1 cellular context compared by ENCODE assay signal in the genomic region with DNA sequence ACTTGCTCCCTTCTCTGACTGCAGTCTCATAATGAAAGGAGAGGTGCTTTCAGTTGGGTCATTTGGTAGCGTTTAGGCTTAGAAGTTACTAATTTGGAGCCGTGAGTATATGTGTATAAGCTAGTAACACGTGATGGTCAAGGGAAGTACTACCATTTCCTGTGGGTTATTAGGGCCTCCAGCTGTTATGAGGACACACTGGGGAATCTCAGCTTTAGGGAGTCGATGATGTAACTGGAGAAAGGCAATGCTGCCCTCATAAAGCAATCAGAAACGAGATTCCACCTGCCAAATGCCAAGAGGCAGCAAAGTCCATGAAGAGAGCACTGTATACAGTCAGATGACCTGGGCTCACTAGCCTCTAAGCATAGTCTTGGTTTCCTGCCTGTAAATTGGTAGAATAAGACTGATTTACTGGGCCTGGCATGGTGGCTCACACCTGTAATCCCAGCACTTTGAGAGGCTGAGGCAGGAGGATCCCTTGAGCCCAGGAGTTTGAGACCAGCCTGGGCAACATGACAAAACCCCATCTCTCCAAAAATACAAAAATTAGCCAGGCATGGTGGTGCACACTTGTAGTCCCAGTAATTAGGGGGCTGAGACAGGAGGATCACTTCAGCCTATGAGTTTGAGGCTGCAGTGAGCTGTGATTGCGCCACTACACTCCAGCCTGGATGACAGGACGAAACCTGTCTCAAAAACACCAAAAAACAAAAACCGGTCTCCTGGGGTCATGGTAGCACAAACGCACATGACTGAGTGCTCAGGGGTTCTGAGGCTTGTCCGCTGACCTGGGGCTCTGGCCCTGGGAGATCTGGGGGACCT.
TF ChIP-seq lines count a peak whose summit lies in the region.

No MANE protein-coding gene starts in this region.

TF ChIP-seq in GM23338, 12 proteins besides CTCF, POLR2A, EP300 and RAD21 (continued from another document):
- TF ChIP-seq, protein P1, sequence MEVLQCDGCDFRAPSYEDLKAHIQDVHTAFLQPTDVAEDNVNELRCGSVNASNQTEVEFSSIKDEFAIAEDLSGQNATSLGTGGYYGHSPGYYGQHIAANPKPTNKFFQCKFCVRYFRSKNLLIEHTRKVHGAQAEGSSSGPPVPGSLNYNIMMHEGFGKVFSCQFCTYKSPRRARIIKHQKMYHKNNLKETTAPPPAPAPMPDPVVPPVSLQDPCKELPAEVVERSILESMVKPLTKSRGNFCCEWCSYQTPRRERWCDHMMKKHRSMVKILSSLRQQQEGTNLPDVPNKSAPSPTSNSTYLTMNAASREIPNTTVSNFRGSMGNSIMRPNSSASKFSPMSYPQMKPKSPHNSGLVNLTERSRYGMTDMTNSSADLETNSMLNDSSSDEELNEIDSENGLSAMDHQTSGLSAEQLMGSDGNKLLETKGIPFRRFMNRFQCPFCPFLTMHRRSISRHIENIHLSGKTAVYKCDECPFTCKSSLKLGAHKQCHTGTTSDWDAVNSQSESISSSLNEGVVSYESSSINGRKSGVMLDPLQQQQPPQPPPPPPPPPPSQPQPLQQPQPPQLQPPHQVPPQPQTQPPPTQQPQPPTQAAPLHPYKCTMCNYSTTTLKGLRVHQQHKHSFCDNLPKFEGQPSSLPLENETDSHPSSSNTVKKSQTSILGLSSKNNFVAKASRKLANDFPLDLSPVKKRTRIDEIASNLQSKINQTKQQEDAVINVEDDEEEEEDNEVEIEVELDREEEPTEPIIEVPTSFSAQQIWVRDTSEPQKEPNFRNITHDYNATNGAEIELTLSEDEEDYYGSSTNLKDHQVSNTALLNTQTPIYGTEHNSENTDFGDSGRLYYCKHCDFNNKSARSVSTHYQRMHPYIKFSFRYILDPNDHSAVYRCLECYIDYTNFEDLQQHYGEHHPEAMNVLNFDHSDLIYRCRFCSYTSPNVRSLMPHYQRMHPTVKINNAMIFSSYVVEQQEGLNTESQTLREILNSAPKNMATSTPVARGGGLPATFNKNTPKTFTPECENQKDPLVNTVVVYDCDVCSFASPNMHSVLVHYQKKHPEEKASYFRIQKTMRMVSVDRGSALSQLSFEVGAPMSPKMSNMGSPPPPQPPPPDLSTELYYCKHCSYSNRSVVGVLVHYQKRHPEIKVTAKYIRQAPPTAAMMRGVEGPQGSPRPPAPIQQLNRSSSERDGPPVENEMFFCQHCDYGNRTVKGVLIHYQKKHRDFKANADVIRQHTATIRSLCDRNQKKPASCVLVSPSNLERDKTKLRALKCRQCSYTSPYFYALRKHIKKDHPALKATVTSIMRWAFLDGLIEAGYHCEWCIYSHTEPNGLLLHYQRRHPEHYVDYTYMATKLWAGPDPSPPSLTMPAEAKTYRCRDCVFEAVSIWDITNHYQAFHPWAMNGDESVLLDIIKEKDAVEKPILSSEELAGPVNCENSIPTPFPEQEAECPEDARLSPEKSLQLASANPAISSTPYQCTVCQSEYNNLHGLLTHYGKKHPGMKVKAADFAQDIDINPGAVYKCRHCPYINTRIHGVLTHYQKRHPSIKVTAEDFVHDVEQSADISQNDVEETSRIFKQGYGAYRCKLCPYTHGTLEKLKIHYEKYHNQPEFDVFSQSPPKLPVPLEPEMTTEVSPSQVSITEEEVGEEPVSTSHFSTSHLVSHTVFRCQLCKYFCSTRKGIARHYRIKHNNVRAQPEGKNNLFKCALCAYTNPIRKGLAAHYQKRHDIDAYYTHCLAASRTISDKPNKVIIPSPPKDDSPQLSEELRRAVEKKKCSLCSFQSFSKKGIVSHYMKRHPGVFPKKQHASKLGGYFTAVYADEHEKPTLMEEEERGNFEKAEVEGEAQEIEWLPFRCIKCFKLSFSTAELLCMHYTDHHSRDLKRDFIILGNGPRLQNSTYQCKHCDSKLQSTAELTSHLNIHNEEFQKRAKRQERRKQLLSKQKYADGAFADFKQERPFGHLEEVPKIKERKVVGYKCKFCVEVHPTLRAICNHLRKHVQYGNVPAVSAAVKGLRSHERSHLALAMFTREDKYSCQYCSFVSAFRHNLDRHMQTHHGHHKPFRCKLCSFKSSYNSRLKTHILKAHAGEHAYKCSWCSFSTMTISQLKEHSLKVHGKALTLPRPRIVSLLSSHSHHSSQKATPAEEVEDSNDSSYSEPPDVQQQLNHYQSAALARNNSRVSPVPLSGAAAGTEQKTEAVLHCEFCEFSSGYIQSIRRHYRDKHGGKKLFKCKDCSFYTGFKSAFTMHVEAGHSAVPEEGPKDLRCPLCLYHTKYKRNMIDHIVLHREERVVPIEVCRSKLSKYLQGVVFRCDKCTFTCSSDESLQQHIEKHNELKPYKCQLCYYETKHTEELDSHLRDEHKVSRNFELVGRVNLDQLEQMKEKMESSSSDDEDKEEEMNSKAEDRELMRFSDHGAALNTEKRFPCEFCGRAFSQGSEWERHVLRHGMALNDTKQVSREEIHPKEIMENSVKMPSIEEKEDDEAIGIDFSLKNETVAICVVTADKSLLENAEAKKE (CRISPR knock-in tag; IDR thresholded peaks at IDR 0.05) = no peak
- TF ChIP-seq CREB1 (CRISPR knock-in tag; IDR thresholded peaks at IDR 0.05; ENCODE audit: low read depth) (no peak), NANOG (IDR thresholded peaks at IDR 0.05; ENCODE audit: borderline replicate concordance) (no peak), EZH2phosphoT487 (IDR thresholded peaks at IDR 0.05; ENCODE audit: unreplicated experiment) (no peak), POLR2AphosphoS5 (IDR thresholded peaks at IDR 0.05; ENCODE audit: low read depth) (peak; percentile 48)
- TF ChIP-seq, protein P2, sequence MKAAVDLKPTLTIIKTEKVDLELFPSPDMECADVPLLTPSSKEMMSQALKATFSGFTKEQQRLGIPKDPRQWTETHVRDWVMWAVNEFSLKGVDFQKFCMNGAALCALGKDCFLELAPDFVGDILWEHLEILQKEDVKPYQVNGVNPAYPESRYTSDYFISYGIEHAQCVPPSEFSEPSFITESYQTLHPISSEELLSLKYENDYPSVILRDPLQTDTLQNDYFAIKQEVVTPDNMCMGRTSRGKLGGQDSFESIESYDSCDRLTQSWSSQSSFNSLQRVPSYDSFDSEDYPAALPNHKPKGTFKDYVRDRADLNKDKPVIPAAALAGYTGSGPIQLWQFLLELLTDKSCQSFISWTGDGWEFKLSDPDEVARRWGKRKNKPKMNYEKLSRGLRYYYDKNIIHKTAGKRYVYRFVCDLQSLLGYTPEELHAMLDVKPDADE (IDR thresholded peaks at IDR 0.05) = no peak
- TF ChIP-seq, protein P3, sequence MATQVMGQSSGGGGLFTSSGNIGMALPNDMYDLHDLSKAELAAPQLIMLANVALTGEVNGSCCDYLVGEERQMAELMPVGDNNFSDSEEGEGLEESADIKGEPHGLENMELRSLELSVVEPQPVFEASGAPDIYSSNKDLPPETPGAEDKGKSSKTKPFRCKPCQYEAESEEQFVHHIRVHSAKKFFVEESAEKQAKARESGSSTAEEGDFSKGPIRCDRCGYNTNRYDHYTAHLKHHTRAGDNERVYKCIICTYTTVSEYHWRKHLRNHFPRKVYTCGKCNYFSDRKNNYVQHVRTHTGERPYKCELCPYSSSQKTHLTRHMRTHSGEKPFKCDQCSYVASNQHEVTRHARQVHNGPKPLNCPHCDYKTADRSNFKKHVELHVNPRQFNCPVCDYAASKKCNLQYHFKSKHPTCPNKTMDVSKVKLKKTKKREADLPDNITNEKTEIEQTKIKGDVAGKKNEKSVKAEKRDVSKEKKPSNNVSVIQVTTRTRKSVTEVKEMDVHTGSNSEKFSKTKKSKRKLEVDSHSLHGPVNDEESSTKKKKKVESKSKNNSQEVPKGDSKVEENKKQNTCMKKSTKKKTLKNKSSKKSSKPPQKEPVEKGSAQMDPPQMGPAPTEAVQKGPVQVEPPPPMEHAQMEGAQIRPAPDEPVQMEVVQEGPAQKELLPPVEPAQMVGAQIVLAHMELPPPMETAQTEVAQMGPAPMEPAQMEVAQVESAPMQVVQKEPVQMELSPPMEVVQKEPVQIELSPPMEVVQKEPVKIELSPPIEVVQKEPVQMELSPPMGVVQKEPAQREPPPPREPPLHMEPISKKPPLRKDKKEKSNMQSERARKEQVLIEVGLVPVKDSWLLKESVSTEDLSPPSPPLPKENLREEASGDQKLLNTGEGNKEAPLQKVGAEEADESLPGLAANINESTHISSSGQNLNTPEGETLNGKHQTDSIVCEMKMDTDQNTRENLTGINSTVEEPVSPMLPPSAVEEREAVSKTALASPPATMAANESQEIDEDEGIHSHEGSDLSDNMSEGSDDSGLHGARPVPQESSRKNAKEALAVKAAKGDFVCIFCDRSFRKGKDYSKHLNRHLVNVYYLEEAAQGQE (IDR thresholded peaks at IDR 0.05; ENCODE audit: unreplicated experiment) = no peak
